In genomic region chr18:58247363-58247834, GRCh38 we compare ENCODE assay signal across 10 cellular contexts.
DNase-seq lines count a peak whose midpoint lies in the region; ATAC-seq and TF ChIP-seq lines count a peak whose summit lies in the region.
"Had no signal": no experiment of that assay in that cellular context is flagged by ENCODE, and none has a peak within 500 bp of the region (broad histone marks: within the 10 kb centered on the region; RNA-seq: fewer than 3 reads in every experiment).

No MANE protein-coding gene starts in this region.

- H3K4me3 ChIP-seq in gastroesophageal sphincter (peak overlapping the region in 1 of 2 donors; percentile 31), muscle layer of colon (ENCODE audit: low read depth in 1 of 2, low read length in 2 of 2) (peak overlapping the region in 1 of 2 donors; percentile 38), transverse colon (peak overlapping the region in 1 of 4 donors; percentile 1), OCI-LY7 (ENCODE audit: low read depth, low read length, poor library complexity, severe bottlenecking) (no peak overlapping the region)

- H3K36me3 Mint-ChIP-seq in natural killer cell treated with Interleukin-12 subunit alpha and Interleukin-12 subunit beta and Interleukin-15 and Interleukin-18, amount 100 ng/mL, for 72 hours = no peaks in the 10 kb centered on the region

- 8 to 18% methylated on average over 7 to 14 of the region's 20 CpGs for WGBS in gastroesophageal sphincter (ENCODE audit: low coverage in 1 of 2), 2 donors
- WGBS in transverse colon (ENCODE audit: low coverage in 1 of 2), 2 donors = 30 to 32% methylated on average over 5 to 20 of the region's 20 CpGs

- BruUV-seq in OCI-LY7 (replicated peaks; lab: Mats Ljungman, UMichigan) = no TSS peak

- ATAC-seq in gastroesophageal sphincter (no peak), HG03097 (IDR thresholded peaks at IDR 0.05; ENCODE audit: low FRiP score, unreplicated experiment) (no peak)
- ATAC-seq in natural killer cell treated with Interleukin-12 subunit alpha and Interleukin-12 subunit beta and Interleukin-15 and Interleukin-18, amount 100 ng/mL, for 72 hours = no peak

- peak overlapping the region; percentile 72 for H3K27ac ChIP-seq in VCaP
- peak overlapping the region in 3 of 4 donors; percentile 56 to 71 (median 59) for H3K27ac ChIP-seq in gastroesophageal sphincter
- H3K27ac ChIP-seq in muscle layer of colon (ENCODE audit: low read depth, low read length) = peak overlapping the region; percentile 60
- H3K27ac ChIP-seq in transverse colon = peak overlapping the region; percentile 27 to 76 (median 64)
- H3K27ac ChIP-seq in OCI-LY7 (ENCODE audit: low read depth, low read length, poor library complexity, severe bottlenecking) = no peak overlapping the region

- intact Hi-C loops in transverse colon (cut with DNase I; ENCODE audit: low total_unique reads) = no loop called here
- intact Hi-C loops in OCI-LY7 (cut with micrococcal nuclease; ENCODE audit: unreplicated experiment) = no loop called here

- H4K20me1 ChIP-seq in OCI-LY7 (ENCODE audit: insufficient read depth, low read length) = no peaks in the 10 kb centered on the region

- DNase-seq in transverse colon = no peak
- no peak for DNase-seq in OCI-LY7 (ENCODE audit: low spot score)
- no peak for DNase-seq in activated CD4-positive, CD25-positive, alpha-beta regulatory T cell (lab: John Stamatoyannopoulos, UW)
- no peak for DNase-seq in natural killer cell treated with Interleukin-12 subunit alpha and Interleukin-12 subunit beta and Interleukin-15 and Interleukin-18, amount 100 ng/mL, for 72 hours (ENCODE audit: low spot score)

- no peaks in the 10 kb centered on the region for H3K79me2 ChIP-seq in OCI-LY7 (ENCODE audit: insufficient read depth, low read depth, low read length)

- H3K4me1 ChIP-seq in gastroesophageal sphincter (peaks cover 0 to 34% (median 7%) of the 10 kb centered on the region in 3 donors), muscle layer of colon (ENCODE audit: insufficient read depth, low read length) (peaks cover 47% of the 10 kb centered on the region), transverse colon (peaks cover 6 to 37% (median 20%) of the 10 kb centered on the region in 4 donors), OCI-LY7 (ENCODE audit: insufficient read depth, low read length, poor library complexity, severe bottlenecking) (no peaks in the 10 kb centered on the region)

- H3K9me2 ChIP-seq in OCI-LY7 (ENCODE audit: insufficient read depth, low read length) = no peaks in the 10 kb centered on the region

- no peak overlapping the region for H3K4me2 ChIP-seq in OCI-LY7 (ENCODE audit: low read length)

- no peak for TF ChIP-seq EP300 in gastroesophageal sphincter (IDR thresholded peaks at IDR 0.05)
- TF ChIP-seq EP300 in transverse colon (IDR thresholded peaks at IDR 0.05; ENCODE audit: low read depth) = no peak

- no peaks in the 10 kb centered on the region for H3K9me3 ChIP-seq in gastroesophageal sphincter
- H3K9me3 ChIP-seq in muscle layer of colon (ENCODE audit: low read length) = no peaks in the 10 kb centered on the region
- H3K9me3 ChIP-seq in transverse colon = no peaks in the 10 kb centered on the region
- no peaks in the 10 kb centered on the region for H3K9me3 ChIP-seq in OCI-LY7 (ENCODE audit: low read length)

- no peaks in the 10 kb centered on the region for H3K9me3 Mint-ChIP-seq in natural killer cell treated with Interleukin-12 subunit alpha and Interleukin-12 subunit beta and Interleukin-15 and Interleukin-18, amount 100 ng/mL, for 72 hours
- H3K9me3 Mint-ChIP-seq: stimulated activated naive CD8-positive, alpha-beta T cell treated with anti-CD3 and anti-CD28 coated beads, Interleukin-15, Interleukin-2, amounts not matched to agents 100 ng/mL and 50 ng/mL, for 24 hours had no signal

- no peaks in the 10 kb centered on the region for H3K36me3 ChIP-seq in gastroesophageal sphincter
- H3K36me3 ChIP-seq in muscle layer of colon (ENCODE audit: insufficient read depth, low read length) = no peaks in the 10 kb centered on the region
- no peaks in the 10 kb centered on the region for H3K36me3 ChIP-seq in transverse colon
- no peaks in the 10 kb centered on the region for H3K36me3 ChIP-seq in OCI-LY7 (ENCODE audit: insufficient read depth, low read length)

- TF ChIP-seq CTCF in VCaP (conservative IDR thresholded peaks at IDR 0.05) (no peak), gastroesophageal sphincter (IDR thresholded peaks at IDR 0.05) (no peak), transverse colon (IDR thresholded peaks at IDR 0.05) (no peak), OCI-LY7 (conservative IDR thresholded peaks at IDR 0.05; ENCODE audit: low read length) (no peak)

- in situ Hi-C loops in transverse colon (cut with MboI; ENCODE audit: low pct_ligation_motif_present in 1 of 4, low pct_unique_long_range_greater_than_20kb in 1 of 4, low sequenced_read_pairs in 3 of 4) = no loop called here

- no peak overlapping the region for H3K27ac Mint-ChIP-seq in natural killer cell treated with Interleukin-12 subunit alpha and Interleukin-12 subunit beta and Interleukin-15 and Interleukin-18, amount 100 ng/mL, for 72 hours
- H3K27ac Mint-ChIP-seq: activated naive CD8-positive, alpha-beta T cell; stimulated activated naive CD8-positive, alpha-beta T cell treated with anti-CD3 and anti-CD28 coated beads, Interleukin-15, Interleukin-2, amounts not matched to agents 100 ng/mL and 50 ng/mL, for 24 hours had no signal

- CTCF ChIA-PET in OCI-LY7 (lab: Charles Lee; ENCODE audit: unreplicated experiment) = no interaction called here

- no peak for TF ChIP-seq POLR2A in gastroesophageal sphincter (IDR thresholded peaks at IDR 0.05)
- no peak for TF ChIP-seq POLR2A in transverse colon (IDR thresholded peaks at IDR 0.05)

- POLR2A ChIA-PET in OCI-LY7 (lab: Charles Lee) = no interaction called here

- no peak overlapping the region for H3K4me3 Mint-ChIP-seq in natural killer cell treated with Interleukin-12 subunit alpha and Interleukin-12 subunit beta and Interleukin-15 and Interleukin-18, amount 100 ng/mL, for 72 hours
- H3K4me3 Mint-ChIP-seq: activated naive CD8-positive, alpha-beta T cell; stimulated activated naive CD8-positive, alpha-beta T cell treated with anti-CD3 and anti-CD28 coated beads, Interleukin-15, Interleukin-2, amounts not matched to agents 100 ng/mL and 50 ng/mL, for 24 hours had no signal

- H3K27me3 ChIP-seq in gastroesophageal sphincter = no peaks in the 10 kb centered on the region
- no peaks in the 10 kb centered on the region for H3K27me3 ChIP-seq in muscle layer of colon (ENCODE audit: control insufficient read depth in 1 of 2, insufficient read depth in 2 of 2, low read length in 2 of 2)
- no peaks in the 10 kb centered on the region for H3K27me3 ChIP-seq in transverse colon

- H3K4me1 Mint-ChIP-seq in natural killer cell treated with Interleukin-12 subunit alpha and Interleukin-12 subunit beta and Interleukin-15 and Interleukin-18, amount 100 ng/mL, for 72 hours (ENCODE audit: low read depth in 2 of 2) = no peaks in the 10 kb centered on the region

- no peaks in the 10 kb centered on the region for H3K27me3 Mint-ChIP-seq in natural killer cell treated with Interleukin-12 subunit alpha and Interleukin-12 subunit beta and Interleukin-15 and Interleukin-18, amount 100 ng/mL, for 72 hours
- H3K27me3 Mint-ChIP-seq: activated naive CD8-positive, alpha-beta T cell; stimulated activated naive CD8-positive, alpha-beta T cell treated with anti-CD3 and anti-CD28 coated beads, Interleukin-15, Interleukin-2, amounts not matched to agents 100 ng/mL and 50 ng/mL, for 24 hours had no signal

- peak overlapping the region; percentile 5 for H3K9ac ChIP-seq in muscle layer of colon (ENCODE audit: low read length)

- no peak overlapping the region for H2AFZ ChIP-seq in OCI-LY7 (ENCODE audit: low read length)
